16 cellular contexts compared by ENCODE assay signal in genomic region chr6:163985710-163986109, GRCh38.
DNase-seq lines count a peak whose midpoint lies in the region; ATAC-seq lines count a peak whose summit lies in the region.
"Had no signal": no experiment of that assay in that cellular context is flagged by ENCODE, and none has a peak within 500 bp of the region (broad histone marks: within the 10 kb centered on the region; RNA-seq: fewer than 3 reads in every experiment).

No MANE protein-coding gene starts in this region.

- no peak overlapping the region for H2AK5ac ChIP-seq in trophoblast cell (ENCODE audit: low read length)

- H3K9me3 ChIP-seq in SJCRH30 (replicated peaks) (0 out of 2 replicates have a peak, but pooled peaks cover 3% of the 10 kb centered on the region), trophoblast cell (ENCODE audit: insufficient read depth, low read depth, low read length) (no peaks in the 10 kb centered on the region)
- H3K9me3 ChIP-seq: A549, prostate gland, spleen had no signal

- intact Hi-C loops in left cardiac atrium (cut with DNase I) = no loop called here

- no peak overlapping the region for H3K14ac ChIP-seq in trophoblast cell (ENCODE audit: low read length)

- H2BK12ac ChIP-seq in trophoblast cell (ENCODE audit: low read length) = no peak overlapping the region

- no peak overlapping the region for H3K4ac ChIP-seq in trophoblast cell (ENCODE audit: low read depth, low read length)

- whole genome bisulfite sequencing in trophoblast cell (ENCODE audit: extremely low coverage, insufficient coverage, insufficient read length) = no CpG with 5 or more reads among the region's 11 CpGs

- H3K79me1 ChIP-seq in trophoblast cell (ENCODE audit: low read length) = peaks cover 2% of the 10 kb centered on the region

- peak in 2 of 3 experiments; percentile 29 to 67 for DNase-seq in NCI-H1417 (lab: John Stamatoyannopoulos, UW)
- DNase-seq in NCI-H1417 treated with DMSO at 0.1 percent for 48 hours (lab: John Stamatoyannopoulos, UW) = no peak
- DNase-seq in SJCRH30 = no peak
- DNase-seq in left cardiac atrium = peak; percentile 47
- peak; percentile 9 to 42 for DNase-seq in trophoblast cell
- no peak for DNase-seq in GF-D8 (lab: John Stamatoyannopoulos, UW)
- no peak for DNase-seq in stimulated activated CD8-positive, alpha-beta memory T cell treated with anti-CD3 and anti-CD28 coated beads, Interleukin-4, amount 100 ng/mL, for 48 hours
- no peak for DNase-seq in DMS 273 treated with DMSO at 0.1 percent for 48 hours (lab: John Stamatoyannopoulos, UW)
- DNase-seq: activated CD4-positive, alpha-beta T cell treated with anti-CD3 and anti-CD28 coated beads for 4 hours; activated effector memory CD4-positive, alpha-beta T cell treated with anti-CD3 and anti-CD28 coated beads, Interleukin-2, amount 50 U/mL, for 16 hours; amygdala; naive B cell; NCI-H2029; spleen had no signal

- H3K4me1 ChIP-seq in SJCRH30 (peaks cover 31% of the 10 kb centered on the region), trophoblast cell (ENCODE audit: control insufficient read depth in 1 of 2, insufficient read depth in 2 of 2, low read length in 2 of 2) (peaks cover 3 to 8% of the 10 kb centered on the region in 2 experiments)
- H3K4me1 ChIP-seq: A549, prostate gland had no signal

- H3K4me3 ChIP-seq in SJCRH30 (no peak overlapping the region), trophoblast cell (ENCODE audit: low read depth, low read length) (no peak overlapping the region)
- H3K4me3 ChIP-seq: A549, prostate gland, spleen had no signal

- H4K8ac ChIP-seq in trophoblast cell (ENCODE audit: low read depth, low read length) = no peak overlapping the region

- H3K23ac ChIP-seq in trophoblast cell (ENCODE audit: low read length) = no peak overlapping the region

- no peak overlapping the region for H2AFZ ChIP-seq in trophoblast cell (ENCODE audit: insufficient read depth, low read length, poor library complexity)

- no peak overlapping the region for H3K18ac ChIP-seq in trophoblast cell (ENCODE audit: low read length)

- H3K27ac ChIP-seq in SJCRH30 = peak overlapping the region; percentile 56
- no peak overlapping the region for H3K27ac ChIP-seq in trophoblast cell (ENCODE audit: low read depth, low read length)
- H3K27ac ChIP-seq: A549, prostate gland, spleen had no signal

- no peak overlapping the region for H2BK5ac ChIP-seq in trophoblast cell (ENCODE audit: low read depth, low read length, poor library complexity)

- H2BK120ac ChIP-seq in trophoblast cell (ENCODE audit: insufficient read depth, low read length, poor library complexity) = no peak overlapping the region

- no peaks in the 10 kb centered on the region for H3K36me3 ChIP-seq in SJCRH30
- no peaks in the 10 kb centered on the region for H3K36me3 ChIP-seq in trophoblast cell (ENCODE audit: control insufficient read depth in 1 of 2, insufficient read depth in 2 of 2, low read length in 2 of 2)
- H3K36me3 ChIP-seq: prostate gland, spleen had no signal

- H3K79me2 ChIP-seq in trophoblast cell (ENCODE audit: control insufficient read depth, insufficient read depth, low read length, poor library complexity) = no peaks in the 10 kb centered on the region

- H4K91ac ChIP-seq in trophoblast cell (ENCODE audit: low read depth, low read length) = no peak overlapping the region

- no peak overlapping the region for H3K4me2 ChIP-seq in trophoblast cell (ENCODE audit: low read length)
- H3K4me2 ChIP-seq: A549 had no signal

- no peak overlapping the region for H4K12ac ChIP-seq in trophoblast cell (ENCODE audit: low read depth, low read length)

- H3K27me3 ChIP-seq in SJCRH30 (no peaks in the 10 kb centered on the region), trophoblast cell (ENCODE audit: insufficient read depth, low read length) (no peaks in the 10 kb centered on the region)
- H3K27me3 ChIP-seq: spleen had no signal

- H3K9ac ChIP-seq in trophoblast cell (ENCODE audit: low read length) = no peak overlapping the region

- ATAC-seq in left cardiac atrium = peak; percentile 60 to 88
- ATAC-seq: A549 had no signal

Comparison
In these comparisons a context has a peak if more than half of its experiments do, and no peak if none do; other contexts are left out.
1. DNase-seq: peak in NCI-H1417 (2 of 3), left cardiac atrium (single experiment) and trophoblast cell (2 of 2); none in NCI-H1417 treated with DMSO at 0.1 percent for 48 hours (single experiment), SJCRH30 (0 of 2), GF-D8 (single experiment), stimulated activated CD8-positive, alpha-beta memory T cell treated with anti-CD3 and anti-CD28 coated beads, Interleukin-4, amount 100 ng/mL, for 48 hours (single experiment) and DMS 273 treated with DMSO at 0.1 percent for 48 hours (single experiment).